In genomic region chr15:37004373-37004869, GRCh38 we compare ENCODE assay signal across 34 cellular contexts.
"Had no signal": no experiment of that assay in that cellular context is flagged by ENCODE, and none has a peak within 500 bp of the region (broad histone marks: within the 10 kb centered on the region; RNA-seq: fewer than 3 reads in every experiment).

No MANE protein-coding gene starts in this region.

- H3K9me3 ChIP-seq: ascending aorta, Peyer's patch had no signal

- DNase-seq: activated CD4-positive, alpha-beta T cell treated with anti-CD3 and anti-CD28 coated beads, Interleukin-2, amount 10 ng/mL, durations not matched to agents 24 days and 14 days; activated CD4-positive, alpha-beta T cell treated with anti-CD3 and anti-CD28 coated beads, Interleukin-2, amount 50 U/mL, for 4 hours; activated CD8-positive, alpha-beta T cell treated with anti-CD3 and anti-CD28 coated beads for 36 hours; activated effector memory CD4-positive, alpha-beta T cell treated with anti-CD3 and anti-CD28 coated beads, Interleukin-2, amount 50 U/mL, for 16 hours; activated naive CD4-positive, alpha-beta T cell; activated naive CD4-positive, alpha-beta T cell treated with anti-CD3 and anti-CD28 coated beads, Interleukin-2, amount 50 U/mL, for 16 hours; activated naive CD8-positive, alpha-beta T cell treated with anti-CD3 and anti-CD28 coated beads, Interleukin-2, amount 10 ng/mL, durations not matched to agents 7 days and 5 days; activated T-cell treated with anti-CD3 and anti-CD28 coated beads, Interleukin-2, amount 50 U/mL, for 1 hour; activated T-cell treated with anti-CD3 and anti-CD28 coated beads, Interleukin-2, amount 50 U/mL, for 72 hours; amygdala; caudate nucleus; MM.1S; MV-4-11; NCI-H1092 treated with DMSO at 0.1 percent for 48 hours; NCI-H1417; NCI-H146; NCI-H187; NCI-H2029 treated with DMSO at 0.1 percent for 48 hours; NCI-H2107; NCI-H2171; NCI-H510A; NCI-H526; NCI-H748 treated with DMSO at 0.1 percent for 48 hours; NK-92 treated with Interleukin-12 subunit alpha and Interleukin-12 subunit beta, amount 100 ng/mL, for 24 hours; PC-3; Peyer's patch; SIG-M5; T1000 had no signal

- H3K27ac ChIP-seq: ascending aorta, KMS-11, Peyer's patch, RWPE1 had no signal

- H3K9me3 Mint-ChIP-seq: activated CD4-positive, alpha-beta T cell treated with anti-CD3 and anti-CD28 coated beads, Interleukin-2, amount 10 ng/mL, durations not matched to agents 24 days and 14 days; activated T-helper 17 cell treated with anti-CD3 and anti-CD28 coated beads, Interleukin-2, amount 50 U/mL, for 72 hours had no signal

- ATAC-seq: activated CD8-positive, alpha-beta T cell treated with anti-CD3 and anti-CD28 coated beads for 36 hours; activated T-cell treated with anti-CD3 and anti-CD28 coated beads, Interleukin-2, amount 50 U/mL, for 72 hours; activated T-helper 17 cell treated with anti-CD3 and anti-CD28 coated beads, Interleukin-2, amount 50 U/mL, for 72 hours; PC-3; Right ventricle myocardium inferior had no signal

- FAIRE-seq: TTC549 had no signal

- H3K27ac Mint-ChIP-seq: activated CD4-positive, alpha-beta T cell treated with anti-CD3 and anti-CD28 coated beads, Interleukin-2, amount 10 ng/mL, durations not matched to agents 24 days and 14 days; activated CD8-positive, alpha-beta T cell treated with anti-CD3 and anti-CD28 coated beads for 36 hours; activated naive CD8-positive, alpha-beta T cell treated with anti-CD3 and anti-CD28 coated beads, Interleukin-2, amount 10 ng/mL, durations not matched to agents 7 days and 5 days; activated T-cell treated with anti-CD3 and anti-CD28 coated beads, Interleukin-2, amount 50 U/mL, for 72 hours; activated T-helper 17 cell treated with anti-CD3 and anti-CD28 coated beads, Interleukin-2, amount 50 U/mL, for 72 hours had no signal

- H3K4me3 ChIP-seq: ascending aorta, Peyer's patch had no signal

- H3K4me3 Mint-ChIP-seq: activated CD4-positive, alpha-beta T cell treated with anti-CD3 and anti-CD28 coated beads, Interleukin-2, amount 10 ng/mL, durations not matched to agents 24 days and 14 days; activated CD8-positive, alpha-beta T cell treated with anti-CD3 and anti-CD28 coated beads for 36 hours; activated naive CD8-positive, alpha-beta T cell treated with anti-CD3 and anti-CD28 coated beads, Interleukin-2, amount 10 ng/mL, durations not matched to agents 7 days and 5 days; activated T-cell treated with anti-CD3 and anti-CD28 coated beads, Interleukin-2, amount 50 U/mL, for 72 hours; activated T-helper 17 cell treated with anti-CD3 and anti-CD28 coated beads, Interleukin-2, amount 50 U/mL, for 72 hours had no signal

- H3K27me3 Mint-ChIP-seq: activated CD4-positive, alpha-beta T cell treated with anti-CD3 and anti-CD28 coated beads, Interleukin-2, amount 10 ng/mL, durations not matched to agents 24 days and 14 days; activated naive CD8-positive, alpha-beta T cell treated with anti-CD3 and anti-CD28 coated beads, Interleukin-2, amount 10 ng/mL, durations not matched to agents 7 days and 5 days; activated T-helper 17 cell treated with anti-CD3 and anti-CD28 coated beads, Interleukin-2, amount 50 U/mL, for 72 hours had no signal

- H3K9ac ChIP-seq: KMS-11 had no signal

- H3K4me1 Mint-ChIP-seq: activated CD4-positive, alpha-beta T cell treated with anti-CD3 and anti-CD28 coated beads, Interleukin-2, amount 10 ng/mL, durations not matched to agents 24 days and 14 days; activated naive CD8-positive, alpha-beta T cell treated with anti-CD3 and anti-CD28 coated beads, Interleukin-2, amount 10 ng/mL, durations not matched to agents 7 days and 5 days; activated T-helper 17 cell treated with anti-CD3 and anti-CD28 coated beads, Interleukin-2, amount 50 U/mL, for 72 hours had no signal

- H3K27me3 ChIP-seq: ascending aorta, Peyer's patch had no signal

- H3K4me1 ChIP-seq: ascending aorta, Peyer's patch had no signal

- H3K4me2 ChIP-seq: KMS-11 had no signal

- H3K36me3 ChIP-seq: Peyer's patch had no signal

- H3K36me3 Mint-ChIP-seq: activated naive CD8-positive, alpha-beta T cell treated with anti-CD3 and anti-CD28 coated beads, Interleukin-2, amount 10 ng/mL, durations not matched to agents 7 days and 5 days had no signal
